ENCODE assay signal across 16 cellular contexts in genomic region chr3:312170-312569, GRCh38.
"Had no signal": no experiment of that assay in that cellular context is flagged by ENCODE, and none has a peak within 500 bp of the region (broad histone marks: within the 10 kb centered on the region; RNA-seq: fewer than 3 reads in every experiment).

No MANE protein-coding gene starts in this region.

- H3K36me3 Mint-ChIP-seq: neural progenitor cell had no signal

- H3K4me3 ChIP-seq: adrenal gland, gastroesophageal sphincter, hepatocyte, neural progenitor cell, testis had no signal

- H3K27me3 ChIP-seq: adrenal gland, hepatocyte, neural progenitor cell, testis had no signal

- H3K27ac Mint-ChIP-seq: activated naive CD4-positive, alpha-beta T cell treated with anti-CD3 and anti-CD28 coated beads for 36 hours; activated T-helper 17 cell treated with anti-CD3 and anti-CD28 coated beads, Interleukin-2, amount 50 U/mL, for 72 hours; neural progenitor cell; stimulated activated naive CD8-positive, alpha-beta T cell treated with anti-CD3 and anti-CD28 coated beads, Interleukin-15, amount 100 ng/mL, for 72 hours had no signal

- H3K4me3 Mint-ChIP-seq: activated naive CD4-positive, alpha-beta T cell treated with anti-CD3 and anti-CD28 coated beads for 36 hours; activated T-helper 17 cell treated with anti-CD3 and anti-CD28 coated beads, Interleukin-2, amount 50 U/mL, for 72 hours; neural progenitor cell; stimulated activated naive CD8-positive, alpha-beta T cell treated with anti-CD3 and anti-CD28 coated beads, Interleukin-15, amount 100 ng/mL, for 72 hours had no signal

- DNase-seq: activated CD4-positive, alpha-beta T cell treated with anti-CD3 and anti-CD28 coated beads, Interleukin-2, amount 50 U/mL, for 1 hour; activated naive CD4-positive, alpha-beta T cell treated with anti-CD3 and anti-CD28 coated beads for 36 hours; activated T-cell treated with anti-CD3 and anti-CD28 coated beads for 4 hours; adrenal gland; central memory CD4-positive, alpha-beta T cell; cortex of kidney; effector memory CD4-positive, alpha-beta T cell; mesendoderm; stimulated activated CD4-positive, alpha-beta T cell treated with anti-CD3 and anti-CD28 coated beads, Interleukin-4, amount 100 ng/mL, for 4 hours; stimulated activated naive CD8-positive, alpha-beta T cell treated with anti-CD3 and anti-CD28 coated beads, Interleukin-15, amount 100 ng/mL, for 72 hours; testis had no signal

- H3K4me1 Mint-ChIP-seq: stimulated activated naive CD8-positive, alpha-beta T cell treated with anti-CD3 and anti-CD28 coated beads, Interleukin-15, amount 100 ng/mL, for 72 hours had no signal

- H3K9me3 ChIP-seq: adrenal gland, gastroesophageal sphincter, testis had no signal

- H3K9me3 Mint-ChIP-seq: activated naive CD4-positive, alpha-beta T cell treated with anti-CD3 and anti-CD28 coated beads for 36 hours; neural progenitor cell; stimulated activated naive CD8-positive, alpha-beta T cell treated with anti-CD3 and anti-CD28 coated beads, Interleukin-15, amount 100 ng/mL, for 72 hours had no signal

- H3K27ac ChIP-seq: adrenal gland, gastroesophageal sphincter, hepatocyte, neural progenitor cell, parathyroid adenoma, testis had no signal

- H3K4me1 ChIP-seq: adrenal gland, gastroesophageal sphincter, neural progenitor cell, parathyroid adenoma, testis had no signal

- H3K36me3 ChIP-seq: adrenal gland, gastroesophageal sphincter, neural progenitor cell had no signal
